In genomic region chr19:5210556-5210955, GRCh38 we compare ENCODE assay signal across 10 cellular contexts.
"Had no signal": no experiment of that assay in that cellular context is flagged by ENCODE, and none has a peak within 500 bp of the region (broad histone marks: within the 10 kb centered on the region; RNA-seq: fewer than 3 reads in every experiment).

No MANE protein-coding gene starts in this region.

- DNase-seq: GM23248, GOT3, HFFc6, KG1 had no signal

- H3K4me3 ChIP-seq: GM23248, HAP-1, K562 had no signal

- H2AFZ ChIP-seq: GM23248 had no signal

- FAIRE-seq: H54, HepG2, K562 had no signal

- H3K4me1 ChIP-seq: HAP-1 had no signal

- H3K9ac ChIP-seq: GM23248 had no signal

- H3K9me3 ChIP-seq: HAP-1 had no signal

- ATAC-seq: HCT116, HepG2, K562 had no signal

- H3K27ac ChIP-seq: GM23248, HL-60 had no signal
